In genomic region chr5:136021016-136021405, GRCh38 we compare ENCODE assay signal across 1 cellular context.
TF ChIP-seq lines count a peak whose summit lies in the region.

No MANE protein-coding gene starts in this region.

TF ChIP-seq in HepG2, 621 proteins besides CTCF, POLR2A, EP300 and RAD21 (continued from another document):
- TF ChIP-seq RERE (CRISPR knock-in tag; IDR thresholded peaks at IDR 0.05; ENCODE audit: low read depth) (no peak), NFE2L2 (IDR thresholded peaks at IDR 0.05; ENCODE audit: low read length) (peak; percentile 49; the same call in 1 of the 2 replicates), MAFF (IDR thresholded peaks at IDR 0.05; ENCODE audit: low read depth, low read length) (peak; percentile 47; the same call in 1 of the 2 replicates), ZNF513 (CRISPR knock-in tag; conservative IDR thresholded peaks at IDR 0.05) (no peak), CBX5 (CRISPR knock-in tag; IDR thresholded peaks at IDR 0.05; ENCODE audit: borderline replicate concordance) (no peak), ETS1 (CRISPR knock-in tag; IDR thresholded peaks at IDR 0.05) (no peak)
